In the genomic region with DNA sequence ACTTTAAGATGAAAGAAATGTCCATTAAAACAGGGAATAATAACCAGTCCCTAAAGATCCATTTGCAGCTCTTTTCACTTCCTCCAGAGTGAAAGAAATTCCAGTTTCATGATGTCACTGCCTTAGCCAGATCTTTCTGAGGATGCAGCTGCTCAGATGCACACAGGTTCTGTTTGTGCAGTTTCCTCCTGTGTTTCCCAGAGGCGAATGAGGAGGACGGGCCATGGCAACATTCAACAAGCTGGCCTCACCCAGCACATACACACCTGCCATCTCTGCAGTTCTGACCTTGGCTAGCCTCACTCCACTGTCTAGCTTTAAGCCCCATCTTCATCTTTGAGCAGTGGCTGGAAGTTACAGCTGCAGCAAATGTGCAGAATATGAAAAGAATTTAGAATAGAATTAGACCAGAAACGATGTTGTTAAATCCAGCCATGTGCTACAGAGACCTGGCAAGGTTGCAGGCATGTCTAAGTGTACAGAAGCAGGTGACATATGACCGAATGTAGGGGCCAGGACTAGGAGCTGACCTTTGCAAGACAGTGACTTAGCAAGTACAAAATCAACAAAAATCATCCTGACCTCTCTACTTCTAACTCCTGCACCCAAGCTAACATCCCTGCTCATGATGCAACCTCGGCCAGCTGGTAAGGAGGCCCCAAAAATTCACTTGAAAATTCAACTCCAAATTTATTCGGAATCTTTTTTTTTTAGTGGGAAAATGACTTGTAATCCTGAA, we compare ENCODE assay signal across 9 cellular contexts. TPM values are rescaled to one million over a fixed set of nuclear protein-coding genes. Genes with fewer than 3 reads are reported as not detected.
DNase-seq lines count a peak whose midpoint lies in the region; ATAC-seq, FAIRE-seq and TF ChIP-seq lines count a peak whose summit lies in the region.
"Had no signal": no experiment of that assay in that cellular context is flagged by ENCODE, and none has a peak within 500 bp of the region (broad histone marks: within the 10 kb centered on the region; RNA-seq: fewer than 3 reads in every experiment).

No MANE protein-coding gene starts in this region.

- intact Hi-C loops in sigmoid colon (cut with DNase I) = no loop called here

- H3K9me3 ChIP-seq in sigmoid colon = no peaks in the 10 kb centered on the region

- 35 to 62% methylated on average over 6 of the region's 6 CpGs for WGBS in sigmoid colon, 2 donors

- H3K27ac ChIP-seq in sigmoid colon = peak overlapping the region in 2 of 4 donors; percentile 1 to 56

- no peak for TF ChIP-seq CTCF in fibroblast of villous mesenchyme (IDR thresholded peaks at IDR 0.05; ENCODE audit: insufficient read depth, low read depth, low read length)
- no peak for TF ChIP-seq CTCF in sigmoid colon (IDR thresholded peaks at IDR 0.05)

- no peak for TF ChIP-seq POLR2A in sigmoid colon (IDR thresholded peaks at IDR 0.05)

- no peak overlapping the region for H3K4me3 ChIP-seq in fibroblast of villous mesenchyme (ENCODE audit: low read depth, low read length)
- H3K4me3 ChIP-seq in sigmoid colon = no peak overlapping the region

- peaks cover 0 to 12% (median 4%) of the 10 kb centered on the region in 4 donors for H3K4me1 ChIP-seq in sigmoid colon

- no peaks in the 10 kb centered on the region for H3K27me3 ChIP-seq in sigmoid colon

- ATAC-seq in HG03460 (IDR thresholded peaks at IDR 0.05; ENCODE audit: unreplicated experiment) (no peak), HG02852 (IDR thresholded peaks at IDR 0.05; ENCODE audit: unreplicated experiment) (no peak)

- FAIRE-seq in RCC 7860 (lab: Jason Lieb, UNC) = peak; percentile 4
- FAIRE-seq: endometrium had no signal

- H3K36me3 ChIP-seq in sigmoid colon = no peaks in the 10 kb centered on the region

- DNase-seq in EH (ENCODE audit: low read depth) = peak; percentile 82
- DNase-seq in RCC 7860 (ENCODE audit: low spot score) = peak; percentile 46
- DNase-seq in fibroblast of villous mesenchyme (ENCODE audit: low read depth) = peak; percentile 68
- peak; percentile 26 for DNase-seq in pons (ENCODE audit: low spot score)
- DNase-seq in sigmoid colon = no peak
- no peak for DNase-seq in DMS 273 (lab: John Stamatoyannopoulos, UW; ENCODE audit: unreplicated experiment)

- TF ChIP-seq EP300 in sigmoid colon (IDR thresholded peaks at IDR 0.05) = no peak

RNA-seq across cellular contexts. Expression of gene FAM50B, which starts 35.0 kb away (rescaled TPM):
- 5.2 and 6.0 TPM in 2 replicates for total RNA-seq in fibroblast of villous mesenchyme
- 10 to 100 TPM in 3 of 4 donors, 1 to 10 TPM in 1; 9.6 to 16.1 (median 13.3) TPM for total RNA-seq in sigmoid colon
- 1 to 10 TPM; 2.5 to 8.4 (median 5.4) TPM for polyA plus RNA-seq in sigmoid colon

Comparison
In these comparisons a context has a peak if more than half of its experiments do, and no peak if none do; other contexts are left out.
1. DNase-seq: peak in EH (single experiment), RCC 7860 (single experiment), fibroblast of villous mesenchyme (single experiment) and pons (single experiment); none in sigmoid colon (single experiment) and DMS 273 (single experiment).